8 cellular contexts compared by ENCODE assay signal in the genomic region with DNA sequence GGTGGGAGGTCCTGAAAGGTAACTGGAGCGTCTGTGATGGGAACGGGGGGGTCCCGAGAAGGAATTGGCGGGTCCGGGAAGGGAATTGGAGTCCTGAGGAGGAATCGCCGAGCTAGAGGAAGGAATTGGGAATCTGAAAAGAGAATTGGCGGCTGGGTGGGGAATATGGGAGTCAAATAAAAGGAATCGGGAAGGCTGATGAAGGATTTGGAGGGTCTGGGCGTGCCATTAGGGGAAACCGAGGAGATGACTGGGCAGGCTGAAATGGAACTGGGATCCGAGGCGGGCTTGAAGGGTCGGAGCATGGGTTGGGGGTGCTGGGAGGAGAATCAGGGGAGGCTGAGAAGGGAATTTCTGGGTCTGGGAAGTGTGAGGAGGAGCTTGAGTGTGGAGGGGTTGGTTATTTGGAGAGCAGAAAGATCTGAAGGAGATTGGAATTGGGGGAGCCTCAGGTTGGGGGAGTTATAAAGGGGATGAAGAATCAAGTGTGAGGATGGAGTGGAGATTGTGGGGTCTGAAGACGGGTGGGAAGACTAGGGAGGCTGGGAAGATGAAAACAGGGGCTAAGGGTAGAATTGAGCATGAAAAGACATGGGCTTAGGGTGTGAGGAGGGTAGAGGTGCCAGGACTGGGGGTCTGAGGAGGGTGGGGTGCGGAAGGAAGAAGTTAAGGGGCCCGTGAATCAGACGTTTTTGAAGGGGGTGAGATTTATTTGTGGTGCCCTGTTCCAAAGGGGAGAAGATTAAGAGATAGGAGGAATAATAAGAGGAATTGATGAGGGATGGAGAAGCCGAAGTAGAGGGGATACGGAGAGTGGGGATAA. TPM values are rescaled to one million over a fixed set of nuclear protein-coding genes. Genes with fewer than 3 reads are reported as not detected.
DNase-seq lines count a peak whose midpoint lies in the region; ATAC-seq and TF ChIP-seq lines count a peak whose summit lies in the region.

No MANE protein-coding gene starts in this region.

- H3K79me2 ChIP-seq in fibroblast of lung (ENCODE audit: control insufficient read depth, insufficient read depth, low read length) = peaks cover 57% of the 10 kb centered on the region

- H3K36me3 ChIP-seq in H7 (replicated peaks; ENCODE audit: control insufficient read depth, insufficient read depth, low read length) (no peaks in the 10 kb centered on the region), SK-N-MC (ENCODE audit: insufficient read depth, low read length) (no peaks in the 10 kb centered on the region), fibroblast of lung (ENCODE audit: control insufficient read depth, insufficient read depth, low read length) (no peaks in the 10 kb centered on the region)

- no peaks in the 10 kb centered on the region for H4K20me1 ChIP-seq in fibroblast of lung (ENCODE audit: control insufficient read depth, extremely low read depth, insufficient read depth, low read length)

- peaks cover 15% of the 10 kb centered on the region for H3K4me1 ChIP-seq in fibroblast of lung (ENCODE audit: control insufficient read depth, extremely low read depth, insufficient read depth, low read length)

- DNase-seq in H7 = peak; percentile 46
- no peak for DNase-seq in SK-N-MC (ENCODE audit: low read depth, low spot score)
- no peak for DNase-seq in fibroblast of lung (ENCODE audit: low read depth in 2 of 2)
- DNase-seq in retinal pigment epithelial cell (ENCODE audit: low read depth) = no peak
- no peak for DNase-seq in AML-193 (lab: John Stamatoyannopoulos, UW)
- DNase-seq in hypothalamus (lab: John Stamatoyannopoulos, UW) = no peak

- H3K9me3 ChIP-seq in SK-N-MC (ENCODE audit: low read depth, low read length) (no peaks in the 10 kb centered on the region), fibroblast of lung (ENCODE audit: control insufficient read depth, insufficient read depth, low read depth, low read length) (no peaks in the 10 kb centered on the region)

- TF ChIP-seq CTCF in fibroblast of lung (conservative IDR thresholded peaks at IDR 0.05 in 1 of 2, IDR thresholded peaks at IDR 0.05 in 1 of 2; ENCODE audit: low read depth in 1 of 2, low read length in 2 of 2) = no peak
- TF ChIP-seq CTCF in retinal pigment epithelial cell (conservative IDR thresholded peaks at IDR 0.05; ENCODE audit: low read depth, low read length) = no peak

- H3K4me3 ChIP-seq in H7 (ENCODE audit: insufficient read depth, low read depth, low read length) (peak overlapping the region; percentile 96), SK-N-MC (peak overlapping the region; percentile 98), fibroblast of lung (replicated peaks in 1 of 4; ENCODE audit: control extremely low read depth in 1 of 4, insufficient read depth in 1 of 4, low read depth in 3 of 4, low read length in 4 of 4) (peak overlapping the region; percentile 73 to 99 (median 97)), retinal pigment epithelial cell (ENCODE audit: low read length) (peak overlapping the region; percentile 100)

- ATAC-seq in HG02759 (IDR thresholded peaks at IDR 0.05; ENCODE audit: unreplicated experiment) = no peak
- ATAC-seq in HG03354 (IDR thresholded peaks at IDR 0.05; ENCODE audit: poor library complexity, severe bottlenecking, unreplicated experiment) = no peak

- peak overlapping the region; percentile 99 for H3K9ac ChIP-seq in SK-N-MC (ENCODE audit: insufficient read length)
- H3K9ac ChIP-seq in fibroblast of lung (ENCODE audit: insufficient read depth, low read length) = peak overlapping the region; percentile 87

- no peaks in the 10 kb centered on the region for H3K27me3 ChIP-seq in H7 (ENCODE audit: control insufficient read depth, insufficient read depth, low read length)
- H3K27me3 ChIP-seq in fibroblast of lung (ENCODE audit: control insufficient read depth, insufficient read depth, low read length) = no peaks in the 10 kb centered on the region

- no peak overlapping the region for H2AFZ ChIP-seq in fibroblast of lung (ENCODE audit: low read length)

- H3K27ac ChIP-seq in SK-N-MC (0 out of 2 replicates have a peak overlapping the region, but pooled peaks have one; percentile 57), fibroblast of lung (ENCODE audit: insufficient read depth, low read length) (peak overlapping the region; percentile 88)

- peak overlapping the region; percentile 86 for H3K4me2 ChIP-seq in fibroblast of lung (ENCODE audit: extremely low read depth, insufficient read depth, low read length)

RNA-seq across cellular contexts. Expression of gene ACTN4, which starts 0.7 kb away (rescaled TPM):
- total RNA-seq in H7 (2014; rRNA removed; shearing (Covaris generic)) = 163 and 226 TPM in 2 replicates
- total RNA-seq in fibroblast of lung = 65.0 and 127 TPM in 2 replicates
- 363 and 683 TPM in 2 replicates for polyA plus RNA-seq in fibroblast of lung
- 608 and 1,180 TPM in 2 replicates for polyA plus RNA-seq in fibroblast of lung (2012)
- polyA minus RNA-seq in fibroblast of lung (ENCODE audit: low replicate concordance) = 641 and 1,577 TPM in 2 replicates

RNA-seq across cellular contexts. Expression of gene EIF3K, which starts 29.2 kb away (rescaled TPM):
- 408 and 422 TPM in 2 replicates for total RNA-seq in H7 (2014; rRNA removed; shearing (Covaris generic))
- 198 and 334 TPM in 2 replicates for total RNA-seq in fibroblast of lung
- polyA plus RNA-seq in fibroblast of lung = 171 and 280 TPM in 2 replicates
- polyA plus RNA-seq in fibroblast of lung (2012) = 288 and 298 TPM in 2 replicates
- 519 and 653 TPM in 2 replicates for polyA minus RNA-seq in fibroblast of lung (ENCODE audit: low replicate concordance)

RNA-seq across cellular contexts. Expression of gene MAP4K1, which starts 30.4 kb away (rescaled TPM):
- total RNA-seq in H7 (2014; rRNA removed; shearing (Covaris generic)) = 8.2 and 13.7 TPM in 2 replicates
- total RNA-seq in fibroblast of lung = under 0.01 and 0.17 TPM in 2 replicates
- polyA plus RNA-seq in fibroblast of lung = 0.09 and 0.12 TPM in 2 replicates
- polyA plus RNA-seq in fibroblast of lung (2012) = 0.27 TPM in 1 of 2 replicates, not detected in the other
- not detected in 2 replicates for polyA minus RNA-seq in fibroblast of lung (ENCODE audit: low replicate concordance)
